In genomic region chr4:67452100-67452887, GRCh38 we compare ENCODE assay signal across 25 cellular contexts.
DNase-seq lines count a peak whose midpoint lies in the region; ATAC-seq, FAIRE-seq and TF ChIP-seq lines count a peak whose summit lies in the region.
"Had no signal": no experiment of that assay in that cellular context is flagged by ENCODE, and none has a peak within 500 bp of the region (broad histone marks: within the 10 kb centered on the region; RNA-seq: fewer than 3 reads in every experiment).

No MANE protein-coding gene starts in this region.

- no peak overlapping the region for H3K4me2 ChIP-seq in astrocyte (ENCODE audit: low read length)
- H3K4me2 ChIP-seq: BLaER1 treated with 17β-estradiol and CSF1 and Interleukin-3, amounts not matched to agents 10 nM and 100 nM had no signal

- TF ChIP-seq CTCF in HFFc6 (IDR thresholded peaks at IDR 0.05) (no peak), astrocyte (IDR thresholded peaks at IDR 0.05; ENCODE audit: insufficient read depth, low read depth, low read length) (no peak), osteocyte (IDR thresholded peaks at IDR 0.05) (no peak)

- peaks cover 2% of the 10 kb centered on the region for H3K27me3 Mint-ChIP-seq in HFFc6 (ENCODE audit: insufficient read depth)
- H3K27me3 Mint-ChIP-seq in astrocyte (ENCODE audit: low read depth, unreplicated experiment) = no peaks in the 10 kb centered on the region
- no peaks in the 10 kb centered on the region for H3K27me3 Mint-ChIP-seq in osteocyte (ENCODE audit: unreplicated experiment)
- H3K27me3 Mint-ChIP-seq: IgD-negative memory B cell; stimulated activated naive CD8-positive, alpha-beta T cell treated with anti-CD3 and anti-CD28 coated beads, Interleukin-15, Interleukin-2, amounts not matched to agents 100 ng/mL and 50 ng/mL, for 24 hours had no signal

- H3K9me3 ChIP-seq in astrocyte (ENCODE audit: insufficient read depth, low read depth, low read length) = no peaks in the 10 kb centered on the region
- H3K9me3 ChIP-seq: thoracic aorta, uterus had no signal

- no peak for FAIRE-seq in astrocyte (lab: Jason Lieb, UNC)
- FAIRE-seq: colon, H54 had no signal

- no peaks in the 10 kb centered on the region for H4K20me1 ChIP-seq in astrocyte (ENCODE audit: insufficient read depth, low read length)
- H4K20me1 ChIP-seq: BLaER1 treated with 17β-estradiol and CSF1 and Interleukin-3, amounts not matched to agents 10 nM and 100 nM had no signal

- DNase-seq in EH (ENCODE audit: low read depth) = peak; percentile 74
- DNase-seq in HFFc6 = no peak
- DNase-seq in astrocyte (ENCODE audit: low read depth) = peak; percentile 35
- DNase-seq in iris pigment epithelial cell (ENCODE audit: low read depth) = peak; percentile 17
- no peak for DNase-seq in osteocyte (ENCODE audit: extremely low spot score, unreplicated experiment)
- DNase-seq in NCI-H1105 treated with DMSO at 0.1 percent for 48 hours (lab: John Stamatoyannopoulos, UW) = no peak
- DNase-seq in activated CD4-positive, alpha-beta T cell treated with anti-CD3 and anti-CD28 coated beads, Interleukin-2, amount 50 U/mL, for 1 hour = no peak
- DNase-seq: activated CD8-positive, alpha-beta memory T cell treated with anti-CD3 and anti-CD28 coated beads for 24 hours; activated gamma-delta T cell treated with Interleukin-2 at 50 U/mL for 16 hours; activated T-cell treated with anti-CD3 and anti-CD28 coated beads, Interleukin-2, amount 50 U/mL, for 1 hour; effector CD4-positive, alpha-beta T cell; heart right ventricle; NCI-H2029 treated with DMSO at 0.1 percent for 48 hours; NCI-H446; nucleus accumbens; uterus had no signal

- no peaks in the 10 kb centered on the region for H3K4me1 ChIP-seq in astrocyte (ENCODE audit: insufficient read depth, low read length)
- H3K4me1 ChIP-seq: uterus had no signal

- H3K27ac Mint-ChIP-seq in HFFc6 = peak overlapping the region; percentile 36
- no peak overlapping the region for H3K27ac Mint-ChIP-seq in astrocyte (ENCODE audit: unreplicated experiment)
- no peak overlapping the region for H3K27ac Mint-ChIP-seq in osteocyte (ENCODE audit: unreplicated experiment)
- H3K27ac Mint-ChIP-seq: stimulated activated naive CD8-positive, alpha-beta T cell treated with anti-CD3 and anti-CD28 coated beads, Interleukin-15, Interleukin-2, amounts not matched to agents 100 ng/mL and 50 ng/mL, for 24 hours; T-helper 1 cell treated with Interleukin-12 subunit alpha and Interleukin-12 subunit beta and Interleukin-4 antibody, amounts not matched to agents 30 μg/mL and 1 μg/mL, for 36 hours had no signal

- no peaks in the 10 kb centered on the region for H3K79me2 ChIP-seq in astrocyte (ENCODE audit: insufficient read depth, low read length)

- H3K4me1 Mint-ChIP-seq in HFFc6 (ENCODE audit: low read depth) = peaks cover 22% of the 10 kb centered on the region
- peaks cover 9% of the 10 kb centered on the region for H3K4me1 Mint-ChIP-seq in astrocyte (ENCODE audit: low read depth, unreplicated experiment)
- peaks cover 1% of the 10 kb centered on the region for H3K4me1 Mint-ChIP-seq in osteocyte (ENCODE audit: unreplicated experiment)

- H3K4me3 Mint-ChIP-seq in HFFc6 (no peak overlapping the region), astrocyte (ENCODE audit: unreplicated experiment) (no peak overlapping the region), osteocyte (ENCODE audit: unreplicated experiment) (no peak overlapping the region)
- H3K4me3 Mint-ChIP-seq: IgD-negative memory B cell; stimulated activated naive CD8-positive, alpha-beta T cell treated with anti-CD3 and anti-CD28 coated beads, Interleukin-15, Interleukin-2, amounts not matched to agents 100 ng/mL and 50 ng/mL, for 24 hours; T-helper 1 cell treated with Interleukin-12 subunit alpha and Interleukin-12 subunit beta and Interleukin-4 antibody, amounts not matched to agents 30 μg/mL and 1 μg/mL, for 36 hours had no signal

- no peak overlapping the region for H3K4me3 ChIP-seq in astrocyte (ENCODE audit: insufficient read depth, low read depth, low read length)
- H3K4me3 ChIP-seq: BLaER1 treated with 17β-estradiol and CSF1 and Interleukin-3, amounts not matched to agents 10 nM and 100 nM; heart right ventricle; thoracic aorta; uterus had no signal

- H3K27me3 ChIP-seq in astrocyte (ENCODE audit: insufficient read depth, low read length) = no peaks in the 10 kb centered on the region
- H3K27me3 ChIP-seq: BLaER1 treated with 17β-estradiol and CSF1 and Interleukin-3, amounts not matched to agents 10 nM and 100 nM; heart right ventricle; uterus had no signal

- no peaks in the 10 kb centered on the region for H3K36me3 ChIP-seq in astrocyte (ENCODE audit: insufficient read depth, low read length)
- H3K36me3 ChIP-seq: uterus had no signal

- H3K36me3 Mint-ChIP-seq in HFFc6 (ENCODE audit: low read depth) = peaks cover 15% of the 10 kb centered on the region; the same call in 1 of the 2 replicates
- peaks cover 2% of the 10 kb centered on the region for H3K36me3 Mint-ChIP-seq in astrocyte (ENCODE audit: low read depth, unreplicated experiment)
- H3K36me3 Mint-ChIP-seq in osteocyte (ENCODE audit: unreplicated experiment) = peaks cover 13% of the 10 kb centered on the region

- H3K9ac ChIP-seq in astrocyte (ENCODE audit: low read length) = no peak overlapping the region
- H3K9ac ChIP-seq: BLaER1 treated with 17β-estradiol and CSF1 and Interleukin-3, amounts not matched to agents 10 nM and 100 nM had no signal

- H3K9me3 Mint-ChIP-seq in HFFc6 (no peaks in the 10 kb centered on the region), astrocyte (ENCODE audit: unreplicated experiment) (peaks cover 3% of the 10 kb centered on the region), osteocyte (ENCODE audit: unreplicated experiment) (peaks cover 5% of the 10 kb centered on the region)

- ATAC-seq in GM21576 (IDR thresholded peaks at IDR 0.05; ENCODE audit: unreplicated experiment) = no peak

- H3K27ac ChIP-seq in astrocyte (ENCODE audit: low read depth, low read length) = no peak overlapping the region
- H3K27ac ChIP-seq: BLaER1 treated with 17β-estradiol and CSF1 and Interleukin-3, amounts not matched to agents 10 nM and 100 nM; RWPE1; thoracic aorta; uterus had no signal

- no peak overlapping the region for H2AFZ ChIP-seq in astrocyte (ENCODE audit: low read depth, low read length)

Comparison
In these comparisons a context has a peak if more than half of its experiments do, and no peak if none do; other contexts are left out.
1. DNase-seq: peak in EH (single experiment), astrocyte (single experiment) and iris pigment epithelial cell (single experiment); none in HFFc6 (single experiment), osteocyte (single experiment), NCI-H1105 treated with DMSO at 0.1 percent for 48 hours (single experiment) and activated CD4-positive, alpha-beta T cell treated with anti-CD3 and anti-CD28 coated beads, Interleukin-2, amount 50 U/mL, for 1 hour (single experiment).